In the genomic region with DNA sequence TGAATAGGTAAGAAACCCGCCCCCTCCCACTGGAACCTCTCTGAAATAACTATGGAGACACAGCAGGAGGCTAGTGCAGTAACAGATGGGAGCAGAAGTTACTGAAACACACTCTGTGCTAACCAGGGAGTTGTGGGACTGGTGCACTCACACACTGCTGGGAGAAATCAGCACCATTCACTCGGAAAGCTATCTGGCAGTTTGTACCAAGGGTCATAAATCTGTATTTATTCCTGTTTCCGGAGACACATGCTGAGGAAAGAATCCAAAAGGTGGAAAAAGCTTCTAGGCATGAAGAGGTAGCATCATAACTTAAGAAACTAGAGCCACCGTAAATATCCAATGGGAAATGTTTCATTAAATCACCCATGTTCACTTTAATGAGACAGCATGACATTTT, we compare ENCODE assay signal across 23 cellular contexts. TPM values are rescaled to one million over a fixed set of nuclear protein-coding genes. Genes with fewer than 3 reads are reported as not detected.
DNase-seq lines count a peak whose midpoint lies in the region; TF ChIP-seq lines count a peak whose summit lies in the region.
"Had no signal": no experiment of that assay in that cellular context is flagged by ENCODE, and none has a peak within 500 bp of the region (broad histone marks: within the 10 kb centered on the region; RNA-seq: fewer than 3 reads in every experiment).

No MANE protein-coding gene starts in this region.

- H3K9me3 ChIP-seq in colonic mucosa, result no peaks in the 10 kb centered on the region
- H3K9me3 ChIP-seq in mucosa of rectum (ENCODE audit: control insufficient read depth in 2 of 2, low read length in 2 of 2), result no peaks in the 10 kb centered on the region
- H3K9me3 ChIP-seq: Caco-2 had no signal

- H3K36me3 ChIP-seq in colonic mucosa (no peaks in the 10 kb centered on the region), mucosa of rectum (ENCODE audit: control insufficient read depth in 2 of 2, insufficient read depth in 2 of 2, low read length in 2 of 2) (no peaks in the 10 kb centered on the region)

- no peak for TF ChIP-seq CTCF in colonic mucosa (IDR thresholded peaks at IDR 0.05)

- H3K27ac ChIP-seq in colonic mucosa, result no peak overlapping the region
- peak overlapping the region; percentile 69 to 77 for H3K27ac ChIP-seq in mucosa of rectum (ENCODE audit: low read depth in 2 of 2, low read length in 2 of 2)
- H3K27ac ChIP-seq: SK-N-MC had no signal

- intact Hi-C loops in colonic mucosa (cut with DNase I), result no loop called here

- H3K4me3 ChIP-seq in colonic mucosa (no peak overlapping the region), mucosa of rectum (ENCODE audit: low read length in 2 of 2) (no peak overlapping the region)
- H3K4me3 ChIP-seq: BLaER1 treated with 17β-estradiol and CSF1 and Interleukin-3, amounts not matched to agents 10 nM and 100 nM; SK-N-MC; smooth muscle cell had no signal

- DNase-seq in NCI-H345 (lab: John Stamatoyannopoulos, UW) (peak; percentile 35), NCI-H345 treated with DMSO at 0.1 percent for 48 hours (lab: John Stamatoyannopoulos, UW; ENCODE audit: unreplicated experiment) (no peak), NCI-H1694 (lab: John Stamatoyannopoulos, UW) (peak; percentile 75), colonic mucosa (no peak), H4 (ENCODE audit: low spot score) (no peak), activated T-cell treated with anti-CD3 and anti-CD28 coated beads for 4 hours (no peak), COR-L47 (lab: John Stamatoyannopoulos, UW) (no peak)
- DNase-seq: activated naive CD4-positive, alpha-beta T cell treated with anti-CD3 and anti-CD28 coated beads, Interleukin-2, amount 50 U/mL, for 16 hours; Caco-2; cortex of kidney; H9; Karpas-422; MV-4-11; naive thymus-derived CD4-positive, alpha-beta T cell; NCI-H2029 treated with DMSO at 0.1 percent for 48 hours; NCI-H510A treated with DMSO at 0.1 percent for 48 hours; RPMI8226; stimulated activated CD4-positive, alpha-beta T cell treated with anti-CD3 and anti-CD28 coated beads, Interleukin-2, amount 100 ng/mL, for 24 hours had no signal

- H3K27me3 ChIP-seq in colonic mucosa (no peaks in the 10 kb centered on the region), mucosa of rectum (ENCODE audit: control insufficient read depth in 2 of 2, insufficient read depth in 2 of 2, low read length in 2 of 2) (no peaks in the 10 kb centered on the region)
- H3K27me3 ChIP-seq: BLaER1 treated with 17β-estradiol and CSF1 and Interleukin-3, amounts not matched to agents 10 nM and 100 nM had no signal

- H3K4me1 ChIP-seq in colonic mucosa (peaks cover 7% of the 10 kb centered on the region), mucosa of rectum (ENCODE audit: control insufficient read depth in 2 of 2, insufficient read depth in 2 of 2, low read length in 2 of 2) (peaks cover 32 to 60% of the 10 kb centered on the region in 2 donors)
- H3K4me1 ChIP-seq: Caco-2 had no signal

- H3K9ac ChIP-seq in colonic mucosa (ENCODE audit: low read depth in 2 of 2, low read length in 2 of 2), result peak overlapping the region; percentile 16 to 25
- H3K9ac ChIP-seq in mucosa of rectum (ENCODE audit: low read depth in 1 of 2, low read length in 2 of 2), result no peak overlapping the region
- H3K9ac ChIP-seq: BLaER1 treated with 17β-estradiol and CSF1 and Interleukin-3, amounts not matched to agents 10 nM and 100 nM had no signal

RNA-seq across cellular contexts. Expression of a gene that starts 39.9 kb away (rescaled TPM):
- total RNA-seq in colonic mucosa, result 10 to 100 TPM; 21.4 to 25.8 TPM
- total RNA-seq in H4 (2014; rRNA removed; shearing (Covaris generic)), result 19.7 and 32.2 TPM in 2 replicates
- total RNA-seq: activated T-helper 1 cell treated with anti-CD3 and anti-CD28 coated beads, Interleukin-12 subunit alpha, Interleukin-12 subunit beta, Interleukin-2, Interleukin-4 antibody, amounts not matched to agents 30 ng/mL and 10 ng/mL and 1 ng/mL, durations not matched to agents 14 hours and 24 hours and 36 hours had no signal

Comparison
In these comparisons a context has a peak if more than half of its experiments do, and no peak if none do; other contexts are left out.
1. DNase-seq: peak in NCI-H345 (single experiment) and NCI-H1694 (single experiment); none in NCI-H345 treated with DMSO at 0.1 percent for 48 hours (single experiment), colonic mucosa (single experiment), H4 (single experiment), activated T-cell treated with anti-CD3 and anti-CD28 coated beads for 4 hours (single experiment) and COR-L47 (single experiment).
2. H3K9ac ChIP-seq: peak in colonic mucosa (2 of 2); none in mucosa of rectum (0 of 2).